ENCODE assay signal across 1 cellular context in the genomic region with DNA sequence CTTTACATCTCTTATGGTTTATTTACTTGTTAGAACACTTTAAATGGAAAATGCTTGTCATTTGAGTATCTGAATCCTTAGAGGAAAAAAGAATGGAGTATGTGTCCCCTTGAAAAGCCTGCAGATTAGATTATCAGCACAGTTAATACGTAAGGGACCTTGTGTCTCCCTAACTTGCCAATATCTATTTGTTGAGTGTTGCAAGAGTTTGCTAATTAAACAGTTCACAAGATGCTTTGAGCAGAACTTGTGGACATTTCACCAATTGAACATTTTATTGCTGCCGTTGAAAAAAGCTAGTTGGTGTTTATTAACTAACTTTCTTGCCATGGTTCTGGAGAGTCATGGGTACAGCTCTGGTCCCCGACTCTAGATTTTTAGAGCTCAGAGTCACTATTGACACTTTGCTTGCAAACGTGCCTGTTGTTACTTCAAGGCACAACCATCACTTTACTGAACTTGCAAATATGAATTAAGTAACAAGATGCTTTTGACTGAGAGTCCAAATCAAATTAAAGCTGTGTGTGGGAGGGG.
TF ChIP-seq lines count a peak whose summit lies in the region.

No MANE protein-coding gene starts in this region.

TF ChIP-seq in H1, 55 proteins besides CTCF, POLR2A, EP300 and RAD21 (continued from another document):
- TF ChIP-seq BRCA1 (IDR thresholded peaks at IDR 0.05; ENCODE audit: low read depth, low read length) (no peak), KDM5A (IDR thresholded peaks at IDR 0.05; ENCODE audit: low read length) (no peak), SIX5 (IDR thresholded peaks at IDR 0.05; ENCODE audit: low read depth, low read length) (no peak), JUN (IDR thresholded peaks at IDR 0.05; ENCODE audit: low read depth, low read length) (no peak), CEBPB (IDR thresholded peaks at IDR 0.05; ENCODE audit: low read depth, low read length) (no peak), MAFK (IDR thresholded peaks at IDR 0.05; ENCODE audit: low read depth, low read length) (no peak), ASH2L (IDR thresholded peaks at IDR 0.05; ENCODE audit: low read length) (no peak), JUND (IDR thresholded peaks at IDR 0.05; ENCODE audit: low read length) (no peak), SP2 (IDR thresholded peaks at IDR 0.05; ENCODE audit: low read length) (no peak), SUZ12 (IDR thresholded peaks at IDR 0.05; ENCODE audit: low read length) (no peak)
